ENCODE assay signal across 8 cellular contexts in genomic region chr19:18588611-18589379, GRCh38. TPM values are rescaled to one million over a fixed set of nuclear protein-coding genes. Genes with fewer than 3 reads are reported as not detected.
DNase-seq lines count a peak whose midpoint lies in the region; ATAC-seq, FAIRE-seq and TF ChIP-seq lines count a peak whose summit lies in the region.

Gene REX1BD (plus strand): TSS chr19:18588798. CDS start chr19:18588802, 4 bp downstream.

- H3K4me1 ChIP-seq in keratinocyte (ENCODE audit: control insufficient read depth, extremely low read depth, insufficient read depth, low read length): peaks cover 9% of the 10 kb centered on the region

- dilution Hi-C loops in keratinocyte (cut with MboI; ENCODE audit: extremely low pct_ligation_motif_present, low sequenced_read_pairs): no loop called here

- FAIRE-seq in keratinocyte (lab: Jason Lieb, UNC): no peak

- H3K4me3 ChIP-seq in AG04449 (ENCODE audit: low read depth, low read length) (peak within 1 kb of the TSS; percentile 72), keratinocyte (ENCODE audit: control insufficient read depth in 2 of 3, extremely low read depth in 1 of 3, insufficient read depth in 2 of 3, low read depth in 1 of 3, low read length in 3 of 3) (peak within 1 kb of the TSS; percentile 74 to 94 (median 84))

- H3K9me1 ChIP-seq in keratinocyte (ENCODE audit: control insufficient read depth, extremely low read depth, insufficient read depth, low read length): no peaks in the 10 kb centered on the region

- TF ChIP-seq CTCF in AG04449 (IDR thresholded peaks at IDR 0.05; ENCODE audit: insufficient read depth, low read length, missing control alignments) (peak; percentile 97), keratinocyte (optimal IDR thresholded peaks at IDR 0.05 in 1 of 3, IDR thresholded peaks at IDR 0.05 in 1 of 3, conservative IDR thresholded peaks at IDR 0.05 in 1 of 3; ENCODE audit: extremely low read depth in 1 of 3, insufficient read depth in 2 of 3, low read length in 3 of 3) (peak; percentile 67 to 91 (median 88))

- H4K20me1 ChIP-seq in keratinocyte (ENCODE audit: control insufficient read depth, extremely low read depth, insufficient read depth, low read length): no peaks in the 10 kb centered on the region

- no peaks in the 10 kb centered on the region for H3K27me3 ChIP-seq in keratinocyte (ENCODE audit: control insufficient read depth, extremely low read depth, insufficient read depth, low read length)

- H2AFZ ChIP-seq in keratinocyte (ENCODE audit: control insufficient read depth, low read length): peak within 1 kb of the TSS; percentile 65

- peak; percentile 72 for ATAC-seq in GM18861 (IDR thresholded peaks at IDR 0.05; ENCODE audit: unreplicated experiment)
- ATAC-seq in HG03097 (IDR thresholded peaks at IDR 0.05; ENCODE audit: low FRiP score, unreplicated experiment): peak; percentile 74

- CTCF ChIA-PET in AG04449 (lab: Yijun Ruan, JAX): interaction anchor here (0.7 to 15.9 kb wide), 47 partner anchors 9 to 304 kb away, joined by 3 to 286 read pairs (median 4); partner anchors contain the start of genes COMP, ELL, KXD1 and SSBP4

- H3K27ac ChIP-seq in keratinocyte (ENCODE audit: control insufficient read depth, insufficient read depth, low read length): peak within 1 kb of the TSS; percentile 60

- peak within 1 kb of the TSS; percentile 72 for H3K9ac ChIP-seq in keratinocyte (ENCODE audit: control insufficient read depth, extremely low read depth, insufficient read depth, low read length)

- POLR2A ChIA-PET in AG04449 (lab: Yijun Ruan, JAX): interaction anchor here (0.5 to 1.9 kb wide), 6 partner anchors 13 to 243 kb away, joined by 3 to 8 read pairs (median 4); partner anchors contain the start of genes KXD1, UBA52 and UPF1

- H3K36me3 ChIP-seq in keratinocyte (ENCODE audit: control insufficient read depth in 2 of 2, extremely low read depth in 1 of 2, insufficient read depth in 2 of 2, low read length in 2 of 2): peaks cover 5 to 8% of the 10 kb centered on the region in 2 experiments

- peak within 1 kb of the TSS; percentile 91 for H3K4me2 ChIP-seq in keratinocyte (ENCODE audit: control insufficient read depth, extremely low read depth, insufficient read depth, low read depth, low read length)

- no peaks in the 10 kb centered on the region for H3K9me3 ChIP-seq in keratinocyte (ENCODE audit: control insufficient read depth, low read depth, low read length)

- DNase-seq in AG04449 (ENCODE audit: low read depth, low spot score) (no peak), NCI-H345 (lab: John Stamatoyannopoulos, UW) (peak; percentile 81), keratinocyte (ENCODE audit: low read depth, low spot score) (no peak)
- DNase-seq in activated CD4-positive, CD25-positive, alpha-beta regulatory T cell (lab: John Stamatoyannopoulos, UW): peak; percentile 75 to 81 (median 78)
- peak; percentile 86 for DNase-seq in central memory CD4-positive, alpha-beta T cell
- DNase-seq in stimulated activated CD4-positive, alpha-beta T cell treated with anti-CD3 and anti-CD28 coated beads, Interleukin-15, amount 100 ng/mL, for 1 hour (ENCODE audit: low read depth in 1 of 2, low spot score in 1 of 2): peak; percentile 71 to 83

- H3K79me2 ChIP-seq in keratinocyte (ENCODE audit: control insufficient read depth, insufficient read depth, low read length): peaks cover 9% of the 10 kb centered on the region

RNA-seq across cellular contexts. Expression of gene REX1BD, which starts in this region (rescaled TPM):
- polyA plus RNA-seq in keratinocyte: 29.5 to 36.9 TPM (median 31.9 TPM) in 3 replicates
- 10.8 TPM for polyA plus RNA-seq in keratinocyte (2011; ENCODE audit: low read depth)
- 5.6 and 30.0 TPM in 2 replicates for polyA plus RNA-seq in keratinocyte (2011; cell fraction: cytosol; rRNA removed)
- polyA plus RNA-seq in keratinocyte (2011; cell fraction: nucleus; rRNA removed): 49.9 and 53.2 TPM in 2 replicates
- 23.0 and 72.1 TPM in 2 replicates for polyA plus RNA-seq in keratinocyte (2012; ENCODE audit: low replicate concordance)
- polyA minus RNA-seq in keratinocyte: 1.7 to 4.6 TPM (median 2.8 TPM) in 3 replicates
- 23.8 TPM for polyA minus RNA-seq in keratinocyte (2011; cell fraction: cytosol; rRNA and poly(A)+ RNA removed)
- 5.7 and 6.3 TPM in 2 replicates for polyA minus RNA-seq in keratinocyte (2011; cell fraction: nucleus; rRNA and poly(A)+ RNA removed)

Comparison
In these comparisons a context has a peak if more than half of its experiments do, and no peak if none do; other contexts are left out.
1. DNase-seq: peak in NCI-H345 (single experiment), activated CD4-positive, CD25-positive, alpha-beta regulatory T cell (4 of 4), central memory CD4-positive, alpha-beta T cell (single experiment) and stimulated activated CD4-positive, alpha-beta T cell treated with anti-CD3 and anti-CD28 coated beads, Interleukin-15, amount 100 ng/mL, for 1 hour (2 of 2); none in AG04449 (single experiment) and keratinocyte (single experiment).